ENCODE assay signal across 8 cellular contexts in genomic region chr15:90929709-90930019, GRCh38. TPM values are rescaled to one million over a fixed set of nuclear protein-coding genes. Genes with fewer than 3 reads are reported as not detected.
DNase-seq lines count a peak whose midpoint lies in the region; ATAC-seq, FAIRE-seq and TF ChIP-seq lines count a peak whose summit lies in the region.

No MANE protein-coding gene starts in this region.

- H3K4me1 ChIP-seq in breast epithelium (peaks cover 0 to 14% of the 10 kb centered on the region in 2 donors), muscle layer of duodenum (ENCODE audit: control insufficient read depth in 1 of 2, insufficient read depth in 2 of 2, low read length in 2 of 2) (peaks cover 7 to 23% of the 10 kb centered on the region in 2 donors)

- H3K27me3 ChIP-seq in HL-60 (ENCODE audit: insufficient read depth, poor library complexity, severe bottlenecking) (no peaks in the 10 kb centered on the region), breast epithelium (no peaks in the 10 kb centered on the region), muscle layer of duodenum (ENCODE audit: low read depth, low read length) (no peaks in the 10 kb centered on the region)

- TF ChIP-seq POLR2A in breast epithelium (IDR thresholded peaks at IDR 0.05) = no peak

- peak overlapping the region; percentile 56 for H3K4me3 ChIP-seq in AG09309 (ENCODE audit: control insufficient read depth, low read depth, low read length)
- peak overlapping the region; percentile 47 for H3K4me3 ChIP-seq in HL-60 (replicated peaks; ENCODE audit: insufficient read depth, low read length)
- H3K4me3 ChIP-seq in breast epithelium = peak overlapping the region; percentile 62 to 88 (median 71)
- peak overlapping the region; percentile 68 to 79 for H3K4me3 ChIP-seq in muscle layer of duodenum (ENCODE audit: low read depth in 1 of 2, low read length in 2 of 2)

- H3K9me3 ChIP-seq in breast epithelium = no peaks in the 10 kb centered on the region
- H3K9me3 ChIP-seq in muscle layer of duodenum (ENCODE audit: control insufficient read depth in 1 of 2, low read length in 2 of 2) = no peaks in the 10 kb centered on the region

- DNase-seq in AG09309 (ENCODE audit: low read depth) = no peak
- no peak for DNase-seq in HL-60 (ENCODE audit: low read depth in 1 of 2, low spot score in 1 of 2)
- DNase-seq in breast epithelium (ENCODE audit: low spot score in 2 of 2) = no peak
- DNase-seq in GM19239 (ENCODE audit: insufficient read length, low spot score) = no peak
- no peak for DNase-seq in foreskin melanocyte

- H3K27ac ChIP-seq in HL-60 (replicated peaks) (peak overlapping the region; percentile 93), breast epithelium (peak overlapping the region; percentile 91 to 96), muscle layer of duodenum (ENCODE audit: low read length) (peak overlapping the region; percentile 96)

- FAIRE-seq in GM19239 (lab: Jason Lieb, UNC) = no peak

- H3K36me3 ChIP-seq in breast epithelium = no peaks in the 10 kb centered on the region
- H3K36me3 ChIP-seq in muscle layer of duodenum (ENCODE audit: control insufficient read depth in 1 of 2, insufficient read depth in 2 of 2, low read length in 2 of 2) = no peaks in the 10 kb centered on the region

- TF ChIP-seq CTCF in AG09309 (IDR thresholded peaks at IDR 0.05; ENCODE audit: control insufficient read depth, insufficient read depth, low read depth, low read length, missing control alignments) = no peak
- no peak for TF ChIP-seq CTCF in HL-60 (IDR thresholded peaks at IDR 0.05; ENCODE audit: insufficient read depth, low read length)
- TF ChIP-seq CTCF in breast epithelium (IDR thresholded peaks at IDR 0.05) = no peak

- intact Hi-C loops in breast epithelium (cut with DNase I; ENCODE audit: low total_unique reads) = no loop called here

- ATAC-seq in HG03039 (IDR thresholded peaks at IDR 0.05; ENCODE audit: unreplicated experiment) = no peak
- ATAC-seq in GM21786 (IDR thresholded peaks at IDR 0.05; ENCODE audit: unreplicated experiment) = no peak

RNA-seq across cellular contexts. Expression of gene HDDC3, which starts 2.7 kb away (rescaled TPM):
- 10 to 100 TPM; 19.0 to 22.3 (median 19.4) TPM for total RNA-seq in breast epithelium

RNA-seq across cellular contexts. Expression of gene UNC45A, which starts 5.4 kb away (rescaled TPM):
- 10 to 100 TPM; 52.4 to 65.0 (median 59.8) TPM for total RNA-seq in breast epithelium

RNA-seq across cellular contexts. Expression of gene RCCD1, which starts 25.0 kb away (rescaled TPM):
- total RNA-seq in breast epithelium = 1 to 10 TPM; 5.3 to 9.8 (median 7.9) TPM

RNA-seq across cellular contexts. Expression of gene MAN2A2, which starts 26.6 kb away (rescaled TPM):
- total RNA-seq in breast epithelium = 10 to 100 TPM; 38.2 to 58.0 (median 56.9) TPM

RNA-seq across cellular contexts. Expression of gene FES, which starts 45.4 kb away (rescaled TPM):
- total RNA-seq in breast epithelium = 10 to 100 TPM; 41.4 to 54.7 (median 42.3) TPM
